ENCODE assay signal across 8 cellular contexts in genomic region chr1:151472852-151473731, GRCh38. TPM values are rescaled to one million over a fixed set of nuclear protein-coding genes. Genes with fewer than 3 reads are reported as not detected.
DNase-seq lines count a peak whose midpoint lies in the region; ATAC-seq and TF ChIP-seq lines count a peak whose summit lies in the region.

No MANE protein-coding gene starts in this region.

- H3K4me2 ChIP-seq in PC-3 (ENCODE audit: low read length) = peak overlapping the region; percentile 69

- H3K36me3 ChIP-seq in PC-3 (ENCODE audit: low read depth, low read length) (no peaks in the 10 kb centered on the region), brain microvascular endothelial cell (replicated peaks) (no peaks in the 10 kb centered on the region), iPS-15b (ENCODE audit: control insufficient read depth, insufficient read depth, low read length) (no peaks in the 10 kb centered on the region)

- CTCF ChIA-PET in PC-3 (lab: Charles Lee) = interaction anchor here (0.6 kb wide), 1 partner anchor 52 kb away, joined by 3 read pairs; no protein-coding TSS in a partner anchor

- H3K9ac ChIP-seq in PC-3 (ENCODE audit: low read length) (peak overlapping the region; percentile 30; the same call in 1 of the 2 replicates), iPS-15b (ENCODE audit: low read depth, low read length) (peak overlapping the region; percentile 32)

- H3K4me1 ChIP-seq in PC-3 (ENCODE audit: insufficient read depth, low read length) (no peaks in the 10 kb centered on the region), iPS-15b (ENCODE audit: control insufficient read depth, insufficient read depth, low read length) (peaks cover 4% of the 10 kb centered on the region)

- H4K20me1 ChIP-seq in PC-3 (ENCODE audit: low read length) = no peaks in the 10 kb centered on the region

- intact Hi-C loops in PC-3 (cut with micrococcal nuclease) = loop anchor here (1.0 kb wide), 1 partner anchor 14 kb away; the partner anchor contains the start of gene POGZ

- BruUV-seq in PC-3 (replicated peaks; lab: Mats Ljungman, UMichigan) = no TSS peak

- H3K9me3 ChIP-seq in PC-3 (ENCODE audit: low read length) (no peaks in the 10 kb centered on the region), iPS-15b (ENCODE audit: control insufficient read depth, insufficient read depth, low read length) (no peaks in the 10 kb centered on the region)

- POLR2A ChIA-PET in PC-3 (lab: Charles Lee; ENCODE audit: unreplicated experiment) = interaction anchor here (0.7 kb wide), 1 partner anchor 43 kb away, joined by 13 read pairs; no protein-coding TSS in a partner anchor

- H3K9me2 ChIP-seq in PC-3 (replicated peaks; ENCODE audit: low read length) = no peaks in the 10 kb centered on the region

- H3K4me3 ChIP-seq in GM12865 (ENCODE audit: low read depth, low read length) (peak overlapping the region; percentile 50), PC-3 (ENCODE audit: low read length) (peak overlapping the region; percentile 41), brain microvascular endothelial cell (ENCODE audit: low read depth, low read length) (peak overlapping the region; percentile 56), iPS-15b (ENCODE audit: low read depth, low read length) (peak overlapping the region; percentile 54), retinal pigment epithelial cell (ENCODE audit: low read length) (peak overlapping the region; percentile 21)

- in situ Hi-C loops in brain microvascular endothelial cell (cut with HindIII; ENCODE audit: low pct_ligation_motif_present, low sequenced_read_pairs) = no loop called here

- H3K27me3 ChIP-seq in PC-3 (ENCODE audit: low read length) (no peaks in the 10 kb centered on the region), brain microvascular endothelial cell (replicated peaks) (no peaks in the 10 kb centered on the region), iPS-15b (ENCODE audit: control insufficient read depth, insufficient read depth, low read length) (no peaks in the 10 kb centered on the region)

- H3K27ac ChIP-seq in PC-3 (ENCODE audit: low read length) = no peak overlapping the region
- no peak overlapping the region for H3K27ac ChIP-seq in brain microvascular endothelial cell

- DNase-seq in GM12865 (ENCODE audit: low read depth) (peak; percentile 57), PC-3 (peak; percentile 43), brain microvascular endothelial cell (peak; percentile 19), retinal pigment epithelial cell (ENCODE audit: low read depth) (no peak), DMS79 (lab: John Stamatoyannopoulos, UW) (no peak)

- no peaks in the 10 kb centered on the region for H3F3A ChIP-seq in PC-3 (ENCODE audit: low read length, unreplicated experiment)

- H2AFZ ChIP-seq in PC-3 (ENCODE audit: low read length) = peak overlapping the region; percentile 85

- no peaks in the 10 kb centered on the region for H3K79me2 ChIP-seq in PC-3 (ENCODE audit: low read length)

- TF ChIP-seq CTCF in GM12865 (IDR thresholded peaks at IDR 0.05; ENCODE audit: insufficient read depth, low read depth, low read length, missing control alignments) (no peak), PC-3 (conservative IDR thresholded peaks at IDR 0.05; ENCODE audit: low read depth, low read length) (no peak), brain microvascular endothelial cell (IDR thresholded peaks at IDR 0.05; ENCODE audit: low read depth, low read length, missing control alignments) (no peak), retinal pigment epithelial cell (conservative IDR thresholded peaks at IDR 0.05; ENCODE audit: low read depth, low read length) (no peak)

- ATAC-seq in PC-3 (peak; percentile 51), HG03175 (IDR thresholded peaks at IDR 0.05; ENCODE audit: unreplicated experiment) (no peak), HG03280 (IDR thresholded peaks at IDR 0.05; ENCODE audit: unreplicated experiment) (no peak)

RNA-seq across cellular contexts. Expression of gene POGZ, which starts 13.8 kb away (rescaled TPM):
- total RNA-seq in PC-3 (2014; rRNA removed) = 30.5 and 77.9 TPM in 2 replicates

RNA-seq across cellular contexts. Expression of gene CGN, which starts 38.1 kb away (rescaled TPM):
- total RNA-seq in PC-3 (2014; rRNA removed) = 13.3 and 20.1 TPM in 2 replicates

Comparison
In these comparisons a context has a peak if more than half of its experiments do, and no peak if none do; other contexts are left out.
1. DNase-seq: peak in GM12865 (single experiment), PC-3 (single experiment) and brain microvascular endothelial cell (single experiment); none in retinal pigment epithelial cell (single experiment) and DMS79 (single experiment).
2. Peak in every context shown above with its lines, with median percentiles within 50 percentile points of each other: H3K4me3 ChIP-seq.